Comparison of ENCODE assay signal across 10 cellular contexts in genomic region chr3:125683067-125683844, GRCh38.
DNase-seq lines count a peak whose midpoint lies in the region; ATAC-seq and TF ChIP-seq lines count a peak whose summit lies in the region.
"Had no signal": no experiment of that assay in that cellular context is flagged by ENCODE, and none has a peak within 500 bp of the region (broad histone marks: within the 10 kb centered on the region; RNA-seq: fewer than 3 reads in every experiment).

No MANE protein-coding gene starts in this region.

- no peaks in the 10 kb centered on the region for H3K27me3 ChIP-seq in transverse colon

- intact Hi-C loops in transverse colon (cut with DNase I; ENCODE audit: low total_unique reads), result no loop called here

- H3K4me1 ChIP-seq in transverse colon, result peaks cover 0 to 4% (median 2%) of the 10 kb centered on the region in 4 donors

- H3K9me3 ChIP-seq in transverse colon, result no peaks in the 10 kb centered on the region

- H3K4me1 Mint-ChIP-seq in nephron (peaks cover 39% of the 10 kb centered on the region), immature natural killer cell (no peaks in the 10 kb centered on the region)

- in situ Hi-C loops in transverse colon (cut with MboI; ENCODE audit: low pct_ligation_motif_present in 1 of 4, low pct_unique_long_range_greater_than_20kb in 1 of 4, low sequenced_read_pairs in 3 of 4), result no loop called here

- TF ChIP-seq CTCF in nephron (IDR thresholded peaks at IDR 0.05; ENCODE audit: unreplicated experiment in 3 of 3), result no peak
- TF ChIP-seq CTCF in transverse colon (IDR thresholded peaks at IDR 0.05), result no peak

- 37 to 83% methylated on average over 1 to 9 of the region's 9 CpGs for WGBS in transverse colon (ENCODE audit: low coverage in 1 of 2), 2 donors

- H3K27ac Mint-ChIP-seq in nephron (peak overlapping the region; percentile 13 to 71 (median 54)), immature natural killer cell (no peak overlapping the region)

- H3K36me3 Mint-ChIP-seq in nephron (ENCODE audit: low read depth) (no peaks in the 10 kb centered on the region), immature natural killer cell (no peaks in the 10 kb centered on the region)

- ATAC-seq in GM19455 (IDR thresholded peaks at IDR 0.05; ENCODE audit: unreplicated experiment), result no peak

- no peak for TF ChIP-seq EP300 in transverse colon (IDR thresholded peaks at IDR 0.05; ENCODE audit: low read depth)

- H3K27ac ChIP-seq in transverse colon, result peak overlapping the region; percentile 17 to 79 (median 56)

- H3K27me3 Mint-ChIP-seq in nephron (ENCODE audit: low read depth) (peaks cover 6% of the 10 kb centered on the region), immature natural killer cell (ENCODE audit: low read depth in 3 of 3) (peaks cover 0 to 4% (median 4%) of the 10 kb centered on the region in 3 donors)

- no peak overlapping the region for H3K4me3 ChIP-seq in transverse colon

- no peaks in the 10 kb centered on the region for H3K36me3 ChIP-seq in transverse colon

- no peak overlapping the region for H3K4me3 Mint-ChIP-seq in nephron
- H3K4me3 Mint-ChIP-seq in immature natural killer cell, result no peak overlapping the region

- no peak for TF ChIP-seq POLR2A in transverse colon (IDR thresholded peaks at IDR 0.05)

- DNase-seq in NCI-H82 treated with DMSO at 0.1 percent for 48 hours (lab: John Stamatoyannopoulos, UW; ENCODE audit: unreplicated experiment), result peak; percentile 56
- peak; percentile 34 for DNase-seq in globus pallidus (ENCODE audit: low spot score)
- peak; percentile 47 for DNase-seq in transverse colon
- no peak for DNase-seq in immature natural killer cell
- DNase-seq in A172 (ENCODE audit: low spot score), result no peak
- DNase-seq: activated naive CD4-positive, alpha-beta T cell treated with anti-CD3 and anti-CD28 coated beads, Interleukin-2, amount 50 U/mL, for 16 hours; stimulated activated CD4-positive, alpha-beta T cell treated with anti-CD3 and anti-CD28 coated beads, Interleukin-4, amount 100 ng/mL, for 4 hours; stimulated activated naive CD4-positive, alpha-beta T cell treated with Interleukin-2 at 50 U/mL for 16 hours had no signal

- no peaks in the 10 kb centered on the region for H3K9me3 Mint-ChIP-seq in nephron
- no peaks in the 10 kb centered on the region for H3K9me3 Mint-ChIP-seq in immature natural killer cell

Comparison
In these comparisons a context has a peak if more than half of its experiments do, and no peak if none do; other contexts are left out.
1. DNase-seq: peak in NCI-H82 treated with DMSO at 0.1 percent for 48 hours (single experiment), globus pallidus (single experiment) and transverse colon (single experiment); none in immature natural killer cell (0 of 3) and A172 (single experiment).
2. H3K27ac Mint-ChIP-seq: peak in nephron (3 of 3); none in immature natural killer cell (0 of 6).